ENCODE assay signal across 13 cellular contexts in genomic region chr9:99556998-99557397, GRCh38.
DNase-seq lines count a peak whose midpoint lies in the region; ATAC-seq and TF ChIP-seq lines count a peak whose summit lies in the region.
"Had no signal": no experiment of that assay in that cellular context is flagged by ENCODE, and none has a peak within 500 bp of the region (broad histone marks: within the 10 kb centered on the region; RNA-seq: fewer than 3 reads in every experiment).

No MANE protein-coding gene starts in this region.

- TF ChIP-seq CTCF in neural crest cell (conservative IDR thresholded peaks at IDR 0.05), result no peak

- no peak for ATAC-seq in stimulated activated naive B cell treated with anti-CD40 and anti-IgM and Interleukin-4, amounts not matched to agents 10 μg/mL and 1 μg/mL and 100 μg/mL, for 72 hours (replicated peaks)
- ATAC-seq in GM18873 (IDR thresholded peaks at IDR 0.05; ENCODE audit: low FRiP score, unreplicated experiment), result no peak
- ATAC-seq: CD8-positive, alpha-beta T cell had no signal

- H3K27ac Mint-ChIP-seq in neural crest cell (ENCODE audit: unreplicated experiment), result peak overlapping the region; percentile 32
- H3K27ac Mint-ChIP-seq in stimulated activated naive B cell treated with anti-CD40 and anti-IgM and Interleukin-4, amounts not matched to agents 10 μg/mL and 1 μg/mL and 100 μg/mL, for 72 hours, result peak overlapping the region; percentile 74
- H3K27ac Mint-ChIP-seq: CD14-positive monocyte; CD8-positive, alpha-beta T cell had no signal

- peaks cover 24% of the 10 kb centered on the region for H3K4me1 Mint-ChIP-seq in neural crest cell
- H3K4me1 Mint-ChIP-seq in stimulated activated naive B cell treated with anti-CD40 and anti-IgM and Interleukin-4, amounts not matched to agents 10 μg/mL and 1 μg/mL and 100 μg/mL, for 72 hours, result peaks cover 15 to 46% of the 10 kb centered on the region in 2 donors
- H3K4me1 Mint-ChIP-seq: CD14-positive monocyte had no signal

- in situ Hi-C loops in SK-MEL-5 (cut with HindIII; ENCODE audit: low pct_unique_long_range_greater_than_20kb, low sequenced_read_pairs), result no loop called here

- H3K27me3 Mint-ChIP-seq in neural crest cell (ENCODE audit: low read depth), result no peaks in the 10 kb centered on the region
- peaks cover 0 to 2% of the 10 kb centered on the region in 2 donors for H3K27me3 Mint-ChIP-seq in stimulated activated naive B cell treated with anti-CD40 and anti-IgM and Interleukin-4, amounts not matched to agents 10 μg/mL and 1 μg/mL and 100 μg/mL, for 72 hours

- DNase-seq in COLO829 (ENCODE audit: low spot score) (peak; percentile 91), SK-MEL-5 (ENCODE audit: low read depth, low spot score) (peak; percentile 85), neural crest cell (ENCODE audit: low read depth, low spot score) (no peak), GDM1 (lab: John Stamatoyannopoulos, UW) (no peak), putamen (ENCODE audit: low spot score) (no peak)
- no peak for DNase-seq in stimulated activated naive B cell treated with anti-CD40 and anti-IgM and Interleukin-4, amounts not matched to agents 10 μg/mL and 1 μg/mL and 100 μg/mL, for 72 hours
- DNase-seq: Caco-2; CD8-positive, alpha-beta T cell; DMS53; IMR-90; KBM-7 had no signal

- H3K9me3 Mint-ChIP-seq in neural crest cell, result peaks cover 16% of the 10 kb centered on the region
- H3K9me3 Mint-ChIP-seq in stimulated activated naive B cell treated with anti-CD40 and anti-IgM and Interleukin-4, amounts not matched to agents 10 μg/mL and 1 μg/mL and 100 μg/mL, for 72 hours, result peaks cover 16 to 31% of the 10 kb centered on the region in 2 donors

- H3K36me3 Mint-ChIP-seq in neural crest cell (ENCODE audit: low read depth), result peaks cover 12% of the 10 kb centered on the region
- peaks cover 38 to 41% of the 10 kb centered on the region in 2 donors for H3K36me3 Mint-ChIP-seq in stimulated activated naive B cell treated with anti-CD40 and anti-IgM and Interleukin-4, amounts not matched to agents 10 μg/mL and 1 μg/mL and 100 μg/mL, for 72 hours
- H3K36me3 Mint-ChIP-seq: CD14-positive monocyte; CD8-positive, alpha-beta T cell had no signal

- H3K4me3 Mint-ChIP-seq in neural crest cell, result no peak overlapping the region
- no peak overlapping the region for H3K4me3 Mint-ChIP-seq in stimulated activated naive B cell treated with anti-CD40 and anti-IgM and Interleukin-4, amounts not matched to agents 10 μg/mL and 1 μg/mL and 100 μg/mL, for 72 hours
- H3K4me3 Mint-ChIP-seq: CD14-positive monocyte; CD8-positive, alpha-beta T cell had no signal

Comparison
In these comparisons a context has a peak if more than half of its experiments do, and no peak if none do; other contexts are left out.
1. DNase-seq: peak in COLO829 (single experiment) and SK-MEL-5 (single experiment); none in neural crest cell (single experiment), stimulated activated naive B cell treated with anti-CD40 and anti-IgM and Interleukin-4, amounts not matched to agents 10 μg/mL and 1 μg/mL and 100 μg/mL, for 72 hours (single experiment), GDM1 (single experiment) and putamen (single experiment).